In genomic region chr17:20300399-20301037, GRCh38 we compare ENCODE assay signal across 10 cellular contexts.
DNase-seq lines count a peak whose midpoint lies in the region; ATAC-seq and TF ChIP-seq lines count a peak whose summit lies in the region.
"Had no signal": no experiment of that assay in that cellular context is flagged by ENCODE, and none has a peak within 500 bp of the region (broad histone marks: within the 10 kb centered on the region; RNA-seq: fewer than 3 reads in every experiment).

No MANE protein-coding gene starts in this region.

- peak; percentile 32 for DNase-seq in HT1080 (ENCODE audit: low read depth)
- DNase-seq in coronary artery (ENCODE audit: low spot score): no peak
- DNase-seq in uterus: peak; percentile 45 to 69
- no peak for DNase-seq in NK-92 (lab: John Stamatoyannopoulos, UW; ENCODE audit: unreplicated experiment)
- no peak for DNase-seq in H4 (ENCODE audit: low spot score)
- DNase-seq: DND-41, right lobe of liver, RPMI8226 had no signal

- H3K27me3 ChIP-seq in muscle layer of duodenum (ENCODE audit: low read depth, low read length): no peaks in the 10 kb centered on the region
- H3K27me3 ChIP-seq in uterus: no peaks in the 10 kb centered on the region
- H3K27me3 ChIP-seq: right lobe of liver had no signal

- TF ChIP-seq CTCF in coronary artery (IDR thresholded peaks at IDR 0.05): no peak
- no peak for TF ChIP-seq CTCF in uterus (IDR thresholded peaks at IDR 0.05)

- H3K4me1 ChIP-seq in muscle layer of duodenum (ENCODE audit: control insufficient read depth in 1 of 2, insufficient read depth in 2 of 2, low read length in 2 of 2): peaks cover 0 to 6% of the 10 kb centered on the region in 2 donors
- H3K4me1 ChIP-seq in uterus: peaks cover 0 to 10% of the 10 kb centered on the region in 2 donors
- H3K4me1 ChIP-seq: right lobe of liver had no signal

- intact Hi-C loops in uterus (cut with DNase I; ENCODE audit: low total_unique reads): no loop called here

- no peak overlapping the region for H3K4me3 ChIP-seq in coronary artery
- no peak overlapping the region for H3K4me3 ChIP-seq in muscle layer of duodenum (ENCODE audit: low read depth in 1 of 2, low read length in 2 of 2)
- H3K4me3 ChIP-seq in uterus: no peak overlapping the region
- H3K4me3 ChIP-seq: right lobe of liver had no signal

- no peak for TF ChIP-seq POLR2A in uterus (IDR thresholded peaks at IDR 0.05)

- H3K36me3 ChIP-seq in muscle layer of duodenum (ENCODE audit: control insufficient read depth in 1 of 2, insufficient read depth in 2 of 2, low read length in 2 of 2) (peaks cover 0 to 9% of the 10 kb centered on the region in 2 donors), uterus (no peaks in the 10 kb centered on the region)
- H3K36me3 ChIP-seq: right lobe of liver had no signal

- ATAC-seq in HG03442 (IDR thresholded peaks at IDR 0.05; ENCODE audit: unreplicated experiment): no peak
- ATAC-seq: right lobe of liver had no signal

- H3K9me3 ChIP-seq in muscle layer of duodenum (ENCODE audit: control insufficient read depth in 1 of 2, low read length in 2 of 2) (no peaks in the 10 kb centered on the region), uterus (no peaks in the 10 kb centered on the region)
- H3K9me3 ChIP-seq: right lobe of liver had no signal

- H3K27ac ChIP-seq in coronary artery: peak overlapping the region; percentile 52 to 68
- H3K27ac ChIP-seq in muscle layer of duodenum (ENCODE audit: low read length): peak overlapping the region; percentile 67
- peak overlapping the region; percentile 84 to 92 for H3K27ac ChIP-seq in uterus
- H3K27ac ChIP-seq: right lobe of liver had no signal

Comparison
In these comparisons a context has a peak if more than half of its experiments do, and no peak if none do; other contexts are left out.
1. DNase-seq: peak in HT1080 (single experiment) and uterus (2 of 2); none in coronary artery (single experiment), NK-92 (single experiment) and H4 (single experiment).
2. Peak in every context shown above with its lines, with median percentiles within 50 percentile points of each other: H3K27ac ChIP-seq.